8 cellular contexts compared by ENCODE assay signal in genomic region chr13:93227906-93228801, GRCh38. TPM values are rescaled to one million over a fixed set of nuclear protein-coding genes. Genes with fewer than 3 reads are reported as not detected.
A peak's percentile ranks its signal among the peaks of the same experiment; 100 is the strongest.
DNase-seq lines count a peak whose midpoint lies in the region; ATAC-seq and TF ChIP-seq lines count a peak whose summit lies in the region.

No MANE protein-coding gene starts in this region.

- peak overlapping the region; percentile 42 for H2BK12ac ChIP-seq in trophoblast cell (ENCODE audit: low read length)

- H3K36me3 ChIP-seq in heart right ventricle (no peaks in the 10 kb centered on the region), trophoblast cell (ENCODE audit: control insufficient read depth in 1 of 2, insufficient read depth in 2 of 2, low read length in 2 of 2) (no peaks in the 10 kb centered on the region)

- H4K12ac ChIP-seq in trophoblast cell (ENCODE audit: low read depth, low read length), result peak overlapping the region; percentile 89

- H3K4me2 ChIP-seq in trophoblast cell (ENCODE audit: low read length), result peak overlapping the region; percentile 89

- peak in 6 of 9 donors; percentile 5 to 41 (median 32) for TF ChIP-seq CTCF in heart right ventricle (IDR thresholded peaks at IDR 0.05)

- peak; percentile 88 for DNase-seq in DMS79 (lab: John Stamatoyannopoulos, UW)
- peak; percentile 73 for DNase-seq in NCI-H1417 treated with DMSO at 0.1 percent for 48 hours (lab: John Stamatoyannopoulos, UW)
- peak; percentile 89 for DNase-seq in UCSD-AML1 (lab: John Stamatoyannopoulos, UW; ENCODE audit: unreplicated experiment)
- DNase-seq in heart right ventricle, result peak; percentile 23 to 31
- no peak for DNase-seq in trophoblast cell
- no peak for DNase-seq in stimulated activated CD4-positive, alpha-beta T cell treated with anti-CD3 and anti-CD28 coated beads, Interleukin-4, amount 100 ng/mL, for 1 hour
- DNase-seq in ureter (ENCODE audit: low spot score), result no peak

- H3K9ac ChIP-seq in trophoblast cell (ENCODE audit: low read length), result peak overlapping the region; percentile 93

- peak overlapping the region; percentile 94 for H4K8ac ChIP-seq in trophoblast cell (ENCODE audit: low read depth, low read length)

- peak overlapping the region; percentile 35 to 64 (median 58) for H3K4me3 ChIP-seq in heart right ventricle
- H3K4me3 ChIP-seq in trophoblast cell (ENCODE audit: low read depth, low read length), result peak overlapping the region; percentile 94

- ATAC-seq in heart right ventricle (peak; percentile 74 to 90 (median 81)), GM19035 (IDR thresholded peaks at IDR 0.05; ENCODE audit: unreplicated experiment) (no peak)

- peaks cover 14% of the 10 kb centered on the region for H3K79me2 ChIP-seq in trophoblast cell (ENCODE audit: control insufficient read depth, insufficient read depth, low read length, poor library complexity)

- H3K27ac ChIP-seq in heart right ventricle, result peak overlapping the region in 8 of 10 donors; percentile 28 to 83 (median 52)
- peak overlapping the region; percentile 83 for H3K27ac ChIP-seq in trophoblast cell (ENCODE audit: low read depth, low read length)

- H3K14ac ChIP-seq in trophoblast cell (ENCODE audit: low read length), result peak overlapping the region; percentile 98

- H3K4ac ChIP-seq in trophoblast cell (ENCODE audit: low read depth, low read length), result peak overlapping the region; percentile 94

- intact Hi-C loops in heart right ventricle (cut with DNase I), result no loop called here

- H3K4me1 ChIP-seq in heart right ventricle (peaks cover 0 to 16% (median 0%) of the 10 kb centered on the region in 9 donors), trophoblast cell (ENCODE audit: control insufficient read depth in 1 of 2, insufficient read depth in 2 of 2, low read length in 2 of 2) (peaks cover 6 to 8% of the 10 kb centered on the region in 2 experiments)

- peak overlapping the region; percentile 99 for H2BK5ac ChIP-seq in trophoblast cell (ENCODE audit: low read depth, low read length, poor library complexity)

- H4K91ac ChIP-seq in trophoblast cell (ENCODE audit: low read depth, low read length), result peak overlapping the region; percentile 18

- H2AK5ac ChIP-seq in trophoblast cell (ENCODE audit: low read length), result no peak overlapping the region

- H2BK120ac ChIP-seq in trophoblast cell (ENCODE audit: insufficient read depth, low read length, poor library complexity), result peak overlapping the region; percentile 97

- H3K18ac ChIP-seq in trophoblast cell (ENCODE audit: low read length), result peak overlapping the region; percentile 100

- H3K9me3 ChIP-seq in heart right ventricle, result no peaks in the 10 kb centered on the region
- H3K9me3 ChIP-seq in trophoblast cell (ENCODE audit: insufficient read depth, low read depth, low read length), result no peaks in the 10 kb centered on the region

- H2AFZ ChIP-seq in trophoblast cell (ENCODE audit: insufficient read depth, low read length, poor library complexity), result peak overlapping the region; percentile 97

- peaks cover 28% of the 10 kb centered on the region for H3K79me1 ChIP-seq in trophoblast cell (ENCODE audit: low read length)

- H3K27me3 ChIP-seq in heart right ventricle (peaks cover 0 to 52% (median 42%) of the 10 kb centered on the region in 7 donors), trophoblast cell (ENCODE audit: insufficient read depth, low read length) (no peaks in the 10 kb centered on the region)

- H3K23ac ChIP-seq in trophoblast cell (ENCODE audit: low read length), result no peak overlapping the region

- 0% methylated on average over 67 to 68 of the region's 68 CpGs for WGBS in heart right ventricle, 2 donors
- no CpG with 5 or more reads among the region's 68 CpGs for WGBS in trophoblast cell (ENCODE audit: extremely low coverage, insufficient coverage, insufficient read length)

RNA-seq across cellular contexts. Expression of gene GPC6, which starts 1.5 kb away (rescaled TPM):
- 1 to 10 TPM; 1.3 to 5.4 (median 2.9) TPM for total RNA-seq in heart right ventricle
- under 1 TPM; 0.15 to 0.78 TPM for polyA plus RNA-seq in heart right ventricle
- 22.2 and 22.9 TPM in 2 replicates for polyA plus RNA-seq in trophoblast cell (2013)
- total RNA-seq in ureter, result 6.8 TPM

Comparison
In these comparisons a context has a peak if more than half of its experiments do, and no peak if none do; other contexts are left out.
1. DNase-seq: peak in DMS79 (single experiment), NCI-H1417 treated with DMSO at 0.1 percent for 48 hours (single experiment), UCSD-AML1 (single experiment) and heart right ventricle (2 of 2); none in trophoblast cell (0 of 2), stimulated activated CD4-positive, alpha-beta T cell treated with anti-CD3 and anti-CD28 coated beads, Interleukin-4, amount 100 ng/mL, for 1 hour (single experiment) and ureter (single experiment).